In genomic region chr22:42955087-42955630, GRCh38 we compare ENCODE assay signal across 18 cellular contexts. TPM values are rescaled to one million over a fixed set of nuclear protein-coding genes. Genes with fewer than 3 reads are reported as not detected.
DNase-seq lines count a peak whose midpoint lies in the region; ATAC-seq and TF ChIP-seq lines count a peak whose summit lies in the region.
"Had no signal": no experiment of that assay in that cellular context is flagged by ENCODE, and none has a peak within 500 bp of the region (broad histone marks: within the 10 kb centered on the region; RNA-seq: fewer than 3 reads in every experiment).

No MANE protein-coding gene starts in this region.

- no peak overlapping the region for H3K23ac ChIP-seq in trophoblast cell (ENCODE audit: low read length)

- H3K4me2 ChIP-seq in mammary epithelial cell (ENCODE audit: insufficient read depth, low read depth, low read length) (no peak overlapping the region), trophoblast cell (ENCODE audit: low read length) (no peak overlapping the region)
- H3K4me2 ChIP-seq: BLaER1, KMS-11 had no signal

- no peak overlapping the region for H4K12ac ChIP-seq in trophoblast cell (ENCODE audit: low read depth, low read length)

- peak overlapping the region; percentile 90 for H3K4ac ChIP-seq in trophoblast cell (ENCODE audit: low read depth, low read length)

- H3K4me1 Mint-ChIP-seq in Calu3 (ENCODE audit: low read depth, unreplicated experiment): peaks cover 84% of the 10 kb centered on the region

- CTCF ChIA-PET in Calu3 (lab: Charles Lee): interaction anchor here (0.7 kb wide), 1 partner anchor 64 kb away, joined by 3 read pairs; no protein-coding TSS in a partner anchor
- CTCF ChIA-PET in mammary epithelial cell (lab: Charles Lee; ENCODE audit: low non-redundant PET): no interaction called here

- H4K91ac ChIP-seq in trophoblast cell (ENCODE audit: low read depth, low read length): no peak overlapping the region

- H3K27me3 Mint-ChIP-seq in Calu3 (ENCODE audit: unreplicated experiment): no peaks in the 10 kb centered on the region

- peaks cover 85% of the 10 kb centered on the region for H3K36me3 Mint-ChIP-seq in Calu3 (ENCODE audit: insufficient read depth, unreplicated experiment)

- peaks cover 97% of the 10 kb centered on the region for H3K79me2 ChIP-seq in mammary epithelial cell (ENCODE audit: insufficient read depth, low read length)
- peaks cover 13% of the 10 kb centered on the region for H3K79me2 ChIP-seq in trophoblast cell (ENCODE audit: control insufficient read depth, insufficient read depth, low read length, poor library complexity)

- no peak overlapping the region for H4K8ac ChIP-seq in trophoblast cell (ENCODE audit: low read depth, low read length)

- no peak overlapping the region for H3K18ac ChIP-seq in trophoblast cell (ENCODE audit: low read length)

- no peak for ATAC-seq in GM19467 (IDR thresholded peaks at IDR 0.05; ENCODE audit: unreplicated experiment)
- ATAC-seq: CD8-positive, alpha-beta T cell had no signal

- peaks cover 2% of the 10 kb centered on the region for H3K9me3 Mint-ChIP-seq in Calu3 (ENCODE audit: low read depth, unreplicated experiment)
- H3K9me3 Mint-ChIP-seq: CD8-positive, alpha-beta T cell had no signal

- H2AFZ ChIP-seq in mammary epithelial cell (ENCODE audit: low read depth, low read length) (no peak overlapping the region), trophoblast cell (ENCODE audit: insufficient read depth, low read length, poor library complexity) (no peak overlapping the region)

- TF ChIP-seq CTCF in C4-2B (conservative IDR thresholded peaks at IDR 0.05) (no peak), Calu3 (IDR thresholded peaks at IDR 0.05; ENCODE audit: unreplicated experiment) (no peak), mammary epithelial cell (conservative IDR thresholded peaks at IDR 0.05 in 1 of 2, IDR thresholded peaks at IDR 0.05 in 1 of 2; ENCODE audit: extremely low read depth in 1 of 2, insufficient read depth in 1 of 2, low read depth in 1 of 2, low read length in 2 of 2) (no peak)

- H3K4me3 Mint-ChIP-seq in Calu3 (ENCODE audit: low read depth, unreplicated experiment): peak overlapping the region; percentile 36
- H3K4me3 Mint-ChIP-seq: CD8-positive, alpha-beta T cell had no signal

- H2BK5ac ChIP-seq in trophoblast cell (ENCODE audit: low read depth, low read length, poor library complexity): no peak overlapping the region

- no peaks in the 10 kb centered on the region for H3K9me3 ChIP-seq in mammary epithelial cell (replicated peaks; ENCODE audit: insufficient read depth, low read length)
- H3K9me3 ChIP-seq in trophoblast cell (ENCODE audit: insufficient read depth, low read depth, low read length): no peaks in the 10 kb centered on the region

- H2BK12ac ChIP-seq in trophoblast cell (ENCODE audit: low read length): no peak overlapping the region

- BruUV-seq in Calu3 (replicated peaks; lab: Mats Ljungman, UMichigan) (no TSS peak), mammary epithelial cell (replicated peaks; lab: Mats Ljungman, UMichigan) (no TSS peak)

- H2AK5ac ChIP-seq in trophoblast cell (ENCODE audit: low read length): no peak overlapping the region

- H3K27ac Mint-ChIP-seq in Calu3 (ENCODE audit: unreplicated experiment): peak overlapping the region; percentile 97
- H3K27ac Mint-ChIP-seq: CD8-positive, alpha-beta T cell had no signal

- H3K36me3 ChIP-seq in mammary epithelial cell (ENCODE audit: insufficient read depth, low read length): no peaks in the 10 kb centered on the region
- H3K36me3 ChIP-seq in trophoblast cell (ENCODE audit: control insufficient read depth in 1 of 2, insufficient read depth in 2 of 2, low read length in 2 of 2): peaks cover 0 to 2% of the 10 kb centered on the region in 2 experiments

- H3K14ac ChIP-seq in trophoblast cell (ENCODE audit: low read length): no peak overlapping the region

- H3K4me3 ChIP-seq in mammary epithelial cell (replicated peaks in 1 of 3; ENCODE audit: insufficient read depth in 1 of 3, low read depth in 2 of 3, low read length in 3 of 3) (no peak overlapping the region), trophoblast cell (ENCODE audit: low read depth, low read length) (no peak overlapping the region)
- H3K4me3 ChIP-seq: BLaER1, SJSA1 had no signal

- peaks cover 4% of the 10 kb centered on the region for H3K79me1 ChIP-seq in trophoblast cell (ENCODE audit: low read length)

- no peak overlapping the region for H3K9ac ChIP-seq in mammary epithelial cell (ENCODE audit: insufficient read depth, low read length)
- H3K9ac ChIP-seq in trophoblast cell (ENCODE audit: low read length): no peak overlapping the region
- H3K9ac ChIP-seq: BLaER1, KMS-11 had no signal

- in situ Hi-C loops in mammary epithelial cell (cut with MboI; ENCODE audit: low sequenced_read_pairs in 2 of 2): no loop called here

- H3K27me3 ChIP-seq in mammary epithelial cell (ENCODE audit: insufficient read depth, low read length) (no peaks in the 10 kb centered on the region), trophoblast cell (ENCODE audit: insufficient read depth, low read length) (no peaks in the 10 kb centered on the region)
- H3K27me3 ChIP-seq: BLaER1, SJSA1 had no signal

- DNase-seq in Calu3 (no peak), mammary epithelial cell (peak; percentile 55), trophoblast cell (peak in 1 of 2 donors; percentile 48), HK-2 (ENCODE audit: unreplicated experiment) (no peak), occipital lobe (lab: John Stamatoyannopoulos, UW) (no peak)
- DNase-seq: ACHN; CD8-positive, alpha-beta T cell; DMS153; GOT3; HCEC 1CT; NCI-H1694; NCI-H345; NCI-H524 treated with DMSO at 0.1 percent for 48 hours had no signal

- H3K27ac ChIP-seq in C4-2B (peak overlapping the region; percentile 66; the same call in 1 of the 2 replicates), mammary epithelial cell (ENCODE audit: insufficient read depth, low read depth, low read length) (no peak overlapping the region), trophoblast cell (ENCODE audit: low read depth, low read length) (no peak overlapping the region)
- H3K27ac ChIP-seq: BLaER1, KMS-11, SJSA1 had no signal

- no peaks in the 10 kb centered on the region for H4K20me1 ChIP-seq in mammary epithelial cell (ENCODE audit: insufficient read depth, low read length)

- dilution Hi-C loops in mammary epithelial cell (cut with HindIII; ENCODE audit: low sequenced_read_pairs): no loop called here

- H2BK120ac ChIP-seq in trophoblast cell (ENCODE audit: insufficient read depth, low read length, poor library complexity): no peak overlapping the region

- 65% methylated on average over 7 of the region's 7 CpGs for WGBS in mammary epithelial cell (ENCODE audit: low coverage, missing lambda C conversion rate)
- no CpG with 5 or more reads among the region's 7 CpGs for WGBS in trophoblast cell (ENCODE audit: extremely low coverage, insufficient coverage, insufficient read length)

- intact Hi-C loops in Calu3 (cut with micrococcal nuclease; ENCODE audit: unreplicated experiment): loop anchor here (5.0 kb wide), 1 partner anchor 42 kb away; no protein-coding TSS in a partner anchor
- intact Hi-C loops in mammary epithelial cell (cut with micrococcal nuclease): loop anchor here (5.0 kb wide), 3 partner anchors 33 to 88 kb away; no protein-coding TSS in a partner anchor

- H3K4me1 ChIP-seq in mammary epithelial cell (ENCODE audit: insufficient read depth, low read length) (peaks cover 43% of the 10 kb centered on the region), trophoblast cell (ENCODE audit: control insufficient read depth in 1 of 2, insufficient read depth in 2 of 2, low read length in 2 of 2) (peaks cover 19 to 20% of the 10 kb centered on the region in 2 experiments)

RNA-seq across cellular contexts. Expression of gene PACSIN2, which starts 59.8 kb away (rescaled TPM):
- total RNA-seq in Calu3 (2022) (224 and 230 TPM in 2 replicates), mammary epithelial cell (10 to 100 TPM; 69.8 to 80.0 TPM), occipital lobe (19.2 TPM)
- polyA plus RNA-seq in mammary epithelial cell: 64.2 TPM
- 37.8 TPM for polyA minus RNA-seq in mammary epithelial cell
- polyA plus RNA-seq in trophoblast cell (2013): 89.1 and 90.0 TPM in 2 replicates
